ENCODE assay signal across 7 cellular contexts in the genomic region with DNA sequence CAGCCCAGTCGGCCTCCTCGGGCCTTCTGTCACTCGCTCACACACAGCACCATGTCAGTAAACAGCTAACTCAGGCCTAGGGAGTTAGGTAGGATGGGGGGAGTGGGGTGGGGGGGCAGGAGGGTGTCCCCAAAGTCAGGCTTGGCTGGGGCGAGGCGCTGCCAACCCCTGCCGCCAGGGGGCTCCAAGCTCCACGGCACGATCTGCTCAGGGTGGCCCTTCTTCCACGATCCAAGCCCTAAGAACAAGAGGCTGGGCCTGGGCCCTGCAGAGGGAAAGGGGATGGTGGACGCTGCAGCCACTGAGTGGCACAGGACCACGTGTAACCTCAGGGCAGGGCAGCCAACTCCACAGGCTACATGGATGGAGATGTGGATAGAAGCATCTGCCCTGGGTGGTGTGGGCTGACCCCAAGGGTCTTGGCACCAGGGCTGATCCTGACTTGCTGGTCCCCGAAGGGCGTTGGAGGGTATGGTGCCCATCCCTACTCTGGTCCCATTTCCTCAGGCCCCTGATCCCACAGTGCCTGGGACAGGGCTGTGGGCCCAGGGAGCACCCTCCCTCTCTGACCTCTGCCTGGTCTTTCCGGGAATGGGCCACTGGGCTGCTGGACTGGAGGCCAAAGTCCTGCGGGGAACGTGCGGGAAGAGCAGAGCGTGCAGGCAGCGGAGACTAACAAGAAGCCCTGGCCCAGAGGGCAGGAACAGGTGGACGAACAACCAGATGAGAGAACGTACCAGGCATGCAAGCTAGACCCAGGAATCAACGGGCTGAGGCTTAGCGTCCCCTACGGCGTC. TPM values are rescaled to one million over a fixed set of nuclear protein-coding genes. Genes with fewer than 3 reads are reported as not detected.
DNase-seq lines count a peak whose midpoint lies in the region; ATAC-seq and TF ChIP-seq lines count a peak whose summit lies in the region.

No MANE protein-coding gene starts in this region.

- peak; percentile 99 for TF ChIP-seq CTCF in GM12874 (IDR thresholded peaks at IDR 0.05; ENCODE audit: insufficient read depth, low read depth, low read length)
- TF ChIP-seq CTCF in chondrocyte (IDR thresholded peaks at IDR 0.05) = peak; percentile 97
- no peak for TF ChIP-seq CTCF in lower leg skin (IDR thresholded peaks at IDR 0.05)

- peaks cover 8% of the 10 kb centered on the region for H3K36me3 Mint-ChIP-seq in activated CD4-positive, alpha-beta T cell treated with anti-CD3 and anti-CD28 coated beads, Interleukin-2, amount 10 ng/mL, durations not matched to agents 24 days and 14 days (ENCODE audit: low read depth)
- peaks cover 6% of the 10 kb centered on the region for H3K36me3 Mint-ChIP-seq in chondrocyte (ENCODE audit: low read depth)

- intact Hi-C loops in activated CD4-positive, alpha-beta T cell treated with anti-CD3 and anti-CD28 coated beads, Interleukin-2, amount 10 ng/mL, durations not matched to agents 24 days and 14 days (cut with micrococcal nuclease) = loop anchor here (1.0 to 5.0 kb wide), 4 partner anchors 46 to 159 kb away; a partner anchor contains a TSS
- intact Hi-C loops in lower leg skin (cut with DNase I; ENCODE audit: low total_unique reads) = loop anchor here (5.0 kb wide), 2 partner anchors 42 to 157 kb away; no protein-coding TSS in a partner anchor

- TF ChIP-seq POLR2A in lower leg skin (IDR thresholded peaks at IDR 0.05) = no peak

- no peak overlapping the region for H3K4me3 ChIP-seq in lower leg skin (ENCODE audit: low read depth, poor library complexity, severe bottlenecking)

- H3K4me1 Mint-ChIP-seq in activated CD4-positive, alpha-beta T cell treated with anti-CD3 and anti-CD28 coated beads, Interleukin-2, amount 10 ng/mL, durations not matched to agents 24 days and 14 days = peaks cover 3% of the 10 kb centered on the region
- peaks cover 7% of the 10 kb centered on the region for H3K4me1 Mint-ChIP-seq in chondrocyte (ENCODE audit: low read depth)

- H3K9me3 Mint-ChIP-seq in activated CD4-positive, alpha-beta T cell treated with anti-CD3 and anti-CD28 coated beads, Interleukin-2, amount 10 ng/mL, durations not matched to agents 24 days and 14 days = no peaks in the 10 kb centered on the region
- no peaks in the 10 kb centered on the region for H3K9me3 Mint-ChIP-seq in chondrocyte (ENCODE audit: low read depth)

- no peak for ATAC-seq in HG03439 (IDR thresholded peaks at IDR 0.05; ENCODE audit: unreplicated experiment)

- no peaks in the 10 kb centered on the region for H3K27me3 Mint-ChIP-seq in activated CD4-positive, alpha-beta T cell treated with anti-CD3 and anti-CD28 coated beads, Interleukin-2, amount 10 ng/mL, durations not matched to agents 24 days and 14 days
- no peaks in the 10 kb centered on the region for H3K27me3 Mint-ChIP-seq in chondrocyte (ENCODE audit: low read depth)

- no peak overlapping the region for H3K27ac Mint-ChIP-seq in activated CD4-positive, alpha-beta T cell treated with anti-CD3 and anti-CD28 coated beads, Interleukin-2, amount 10 ng/mL, durations not matched to agents 24 days and 14 days
- H3K27ac Mint-ChIP-seq in chondrocyte (ENCODE audit: unreplicated experiment) = no peak overlapping the region

- no peak overlapping the region for H3K4me3 Mint-ChIP-seq in activated CD4-positive, alpha-beta T cell treated with anti-CD3 and anti-CD28 coated beads, Interleukin-2, amount 10 ng/mL, durations not matched to agents 24 days and 14 days
- no peak overlapping the region for H3K4me3 Mint-ChIP-seq in chondrocyte (ENCODE audit: unreplicated experiment)

- DNase-seq in MV-4-11 (lab: John Stamatoyannopoulos, UW) (peak; percentile 38), chondrocyte (ENCODE audit: low spot score) (no peak), lower leg skin (ENCODE audit: low spot score in 2 of 2) (peak; percentile 42 to 94)
- peak; percentile 94 for DNase-seq in activated CD4-positive, alpha-beta T cell treated with anti-CD3 and anti-CD28 coated beads, Interleukin-2, amount 10 ng/mL, durations not matched to agents 24 days and 14 days
- DNase-seq in stimulated activated CD8-positive, alpha-beta memory T cell treated with anti-CD3 and anti-CD28 coated beads, Interleukin-12 subunit alpha, Interleukin-12 subunit beta, amount 100 ng/mL, for 4 hours (ENCODE audit: low read depth) = peak; percentile 53

- WGBS in lower leg skin, 2 donors = 54 to 55% methylated on average over 21 to 22 of the region's 25 CpGs

RNA-seq across cellular contexts. Expression of a gene that starts 29.1 kb away (rescaled TPM):
- total RNA-seq in activated CD4-positive, alpha-beta T cell treated with anti-CD3 and anti-CD28 coated beads, Interleukin-2, amount 10 ng/mL, durations not matched to agents 24 days and 14 days = 18.4 and 23.5 TPM in 2 replicates
- total RNA-seq in chondrocyte (12.5 to 15.8 TPM (median 14.1 TPM) in 3 replicates), lower leg skin (10 to 100 TPM; 10.9 to 16.8 (median 15.2) TPM)

RNA-seq across cellular contexts. Expression of a gene that starts 29.1 kb away (rescaled TPM):
- 104 and 110 TPM in 2 replicates for total RNA-seq in activated CD4-positive, alpha-beta T cell treated with anti-CD3 and anti-CD28 coated beads, Interleukin-2, amount 10 ng/mL, durations not matched to agents 24 days and 14 days
- 66.6 to 186 TPM (median 177 TPM) in 3 replicates for total RNA-seq in chondrocyte
- total RNA-seq in lower leg skin = 100 to 1,000 TPM; 224 to 306 (median 272) TPM

RNA-seq across cellular contexts. Expression of a gene that starts 45.9 kb away (rescaled TPM):
- total RNA-seq in activated CD4-positive, alpha-beta T cell treated with anti-CD3 and anti-CD28 coated beads, Interleukin-2, amount 10 ng/mL, durations not matched to agents 24 days and 14 days = 2.6 and 4.1 TPM in 2 replicates
- total RNA-seq in chondrocyte (15.2 to 24.2 TPM (median 21.5 TPM) in 3 replicates), lower leg skin (10 to 100 TPM; 25.2 to 53.7 (median 38.1) TPM)

RNA-seq across cellular contexts. Expression of a gene that starts 50.2 kb away (rescaled TPM):
- total RNA-seq in activated CD4-positive, alpha-beta T cell treated with anti-CD3 and anti-CD28 coated beads, Interleukin-2, amount 10 ng/mL, durations not matched to agents 24 days and 14 days = 27.1 and 31.5 TPM in 2 replicates
- total RNA-seq in chondrocyte = 21.7 to 30.4 TPM (median 30.1 TPM) in 3 replicates
- 10 to 100 TPM; 12.4 to 36.1 (median 19.8) TPM for total RNA-seq in lower leg skin

Comparison
In these comparisons a context has a peak if more than half of its experiments do, and no peak if none do; other contexts are left out.
1. CTCF ChIP-seq: peak in GM12874 (single experiment) and chondrocyte (single experiment); none in lower leg skin (0 of 3).